Comparison of ENCODE assay signal across 1 cellular context in the genomic region with DNA sequence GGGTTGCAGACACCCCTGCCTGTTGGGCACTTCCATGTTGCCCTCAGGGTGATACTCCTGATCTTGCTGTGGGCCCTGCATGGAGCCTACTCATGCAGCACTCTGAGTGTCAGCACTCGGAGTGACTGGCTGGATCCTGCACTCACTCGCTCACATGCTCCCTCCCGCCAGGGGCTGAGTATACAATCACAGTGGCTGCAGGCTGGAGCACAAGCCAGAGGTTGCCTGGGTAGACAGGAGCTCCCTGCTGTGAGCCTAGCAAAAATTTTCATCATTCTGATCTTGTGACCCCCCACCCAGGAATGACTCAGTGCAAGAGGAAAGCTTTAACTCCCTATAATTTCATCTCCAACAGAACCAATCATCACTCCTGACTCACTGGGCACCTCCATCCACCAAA.
TF ChIP-seq lines count a peak whose summit lies in the region.

No MANE protein-coding gene starts in this region.

TF ChIP-seq in WTC11, 78 proteins besides CTCF, POLR2A, EP300 and RAD21 (continued from another document):
- TF ChIP-seq, protein P1, sequence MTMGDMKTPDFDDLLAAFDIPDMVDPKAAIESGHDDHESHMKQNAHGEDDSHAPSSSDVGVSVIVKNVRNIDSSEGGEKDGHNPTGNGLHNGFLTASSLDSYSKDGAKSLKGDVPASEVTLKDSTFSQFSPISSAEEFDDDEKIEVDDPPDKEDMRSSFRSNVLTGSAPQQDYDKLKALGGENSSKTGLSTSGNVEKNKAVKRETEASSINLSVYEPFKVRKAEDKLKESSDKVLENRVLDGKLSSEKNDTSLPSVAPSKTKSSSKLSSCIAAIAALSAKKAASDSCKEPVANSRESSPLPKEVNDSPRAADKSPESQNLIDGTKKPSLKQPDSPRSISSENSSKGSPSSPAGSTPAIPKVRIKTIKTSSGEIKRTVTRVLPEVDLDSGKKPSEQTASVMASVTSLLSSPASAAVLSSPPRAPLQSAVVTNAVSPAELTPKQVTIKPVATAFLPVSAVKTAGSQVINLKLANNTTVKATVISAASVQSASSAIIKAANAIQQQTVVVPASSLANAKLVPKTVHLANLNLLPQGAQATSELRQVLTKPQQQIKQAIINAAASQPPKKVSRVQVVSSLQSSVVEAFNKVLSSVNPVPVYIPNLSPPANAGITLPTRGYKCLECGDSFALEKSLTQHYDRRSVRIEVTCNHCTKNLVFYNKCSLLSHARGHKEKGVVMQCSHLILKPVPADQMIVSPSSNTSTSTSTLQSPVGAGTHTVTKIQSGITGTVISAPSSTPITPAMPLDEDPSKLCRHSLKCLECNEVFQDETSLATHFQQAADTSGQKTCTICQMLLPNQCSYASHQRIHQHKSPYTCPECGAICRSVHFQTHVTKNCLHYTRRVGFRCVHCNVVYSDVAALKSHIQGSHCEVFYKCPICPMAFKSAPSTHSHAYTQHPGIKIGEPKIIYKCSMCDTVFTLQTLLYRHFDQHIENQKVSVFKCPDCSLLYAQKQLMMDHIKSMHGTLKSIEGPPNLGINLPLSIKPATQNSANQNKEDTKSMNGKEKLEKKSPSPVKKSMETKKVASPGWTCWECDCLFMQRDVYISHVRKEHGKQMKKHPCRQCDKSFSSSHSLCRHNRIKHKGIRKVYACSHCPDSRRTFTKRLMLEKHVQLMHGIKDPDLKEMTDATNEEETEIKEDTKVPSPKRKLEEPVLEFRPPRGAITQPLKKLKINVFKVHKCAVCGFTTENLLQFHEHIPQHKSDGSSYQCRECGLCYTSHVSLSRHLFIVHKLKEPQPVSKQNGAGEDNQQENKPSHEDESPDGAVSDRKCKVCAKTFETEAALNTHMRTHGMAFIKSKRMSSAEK (CRISPR knock-in tag; IDR thresholded peaks at IDR 0.05; ENCODE audit: borderline replicate concordance), result no peak
- TF ChIP-seq CBFB (CRISPR knock-in tag; IDR thresholded peaks at IDR 0.05; ENCODE audit: low read depth) (no peak), SMAD3 (CRISPR knock-in tag; IDR thresholded peaks at IDR 0.05; ENCODE audit: borderline replicate concordance) (no peak), ZNF232 (CRISPR knock-in tag; IDR thresholded peaks at IDR 0.05) (no peak), KAT7 (CRISPR knock-in tag; IDR thresholded peaks at IDR 0.05; ENCODE audit: borderline replicate concordance) (no peak)
- TF ChIP-seq, protein P2, sequence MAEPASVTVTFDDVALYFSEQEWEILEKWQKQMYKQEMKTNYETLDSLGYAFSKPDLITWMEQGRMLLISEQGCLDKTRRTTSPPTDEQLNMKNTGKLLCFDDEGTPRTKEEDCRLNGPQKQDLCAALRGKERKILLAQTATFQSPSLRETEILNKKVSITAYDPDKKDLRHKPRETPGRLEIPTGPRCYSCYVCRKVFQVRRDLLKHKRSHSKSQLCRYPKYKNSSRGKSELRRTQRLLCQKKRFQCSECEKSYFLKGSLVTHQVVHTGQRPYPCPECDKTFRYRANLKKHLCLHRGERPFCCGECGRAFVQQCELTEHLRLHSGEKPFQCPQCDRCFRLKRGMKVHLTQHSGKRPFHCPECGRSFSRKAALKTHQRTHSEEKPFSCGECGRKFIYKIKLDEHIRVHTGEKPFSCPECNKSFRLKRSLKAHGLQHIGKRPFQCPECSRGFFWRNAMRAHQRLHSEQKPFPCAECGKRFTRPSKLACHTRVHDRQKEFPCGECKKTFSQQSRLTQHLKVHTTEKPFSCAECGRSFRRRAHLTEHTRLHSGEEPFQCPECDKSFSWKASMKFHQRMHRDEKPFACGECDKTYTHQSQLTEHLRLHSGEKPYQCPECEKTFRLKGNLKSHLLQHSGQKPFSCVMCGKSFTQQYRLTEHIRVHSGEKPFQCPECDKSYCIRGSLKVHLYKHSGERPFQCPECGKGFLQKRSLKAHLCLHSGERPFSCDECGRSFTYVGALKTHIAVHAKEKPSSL (CRISPR knock-in tag; conservative IDR thresholded peaks at IDR 0.05), result no peak
- TF ChIP-seq, protein P3, sequence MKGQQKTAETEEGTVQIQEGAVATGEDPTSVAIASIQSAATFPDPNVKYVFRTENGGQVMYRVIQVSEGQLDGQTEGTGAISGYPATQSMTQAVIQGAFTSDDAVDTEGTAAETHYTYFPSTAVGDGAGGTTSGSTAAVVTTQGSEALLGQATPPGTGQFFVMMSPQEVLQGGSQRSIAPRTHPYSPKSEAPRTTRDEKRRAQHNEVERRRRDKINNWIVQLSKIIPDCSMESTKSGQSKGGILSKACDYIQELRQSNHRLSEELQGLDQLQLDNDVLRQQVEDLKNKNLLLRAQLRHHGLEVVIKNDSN (CRISPR knock-in tag; IDR thresholded peaks at IDR 0.05), result no peak
